10 cellular contexts compared by ENCODE assay signal in the genomic region with DNA sequence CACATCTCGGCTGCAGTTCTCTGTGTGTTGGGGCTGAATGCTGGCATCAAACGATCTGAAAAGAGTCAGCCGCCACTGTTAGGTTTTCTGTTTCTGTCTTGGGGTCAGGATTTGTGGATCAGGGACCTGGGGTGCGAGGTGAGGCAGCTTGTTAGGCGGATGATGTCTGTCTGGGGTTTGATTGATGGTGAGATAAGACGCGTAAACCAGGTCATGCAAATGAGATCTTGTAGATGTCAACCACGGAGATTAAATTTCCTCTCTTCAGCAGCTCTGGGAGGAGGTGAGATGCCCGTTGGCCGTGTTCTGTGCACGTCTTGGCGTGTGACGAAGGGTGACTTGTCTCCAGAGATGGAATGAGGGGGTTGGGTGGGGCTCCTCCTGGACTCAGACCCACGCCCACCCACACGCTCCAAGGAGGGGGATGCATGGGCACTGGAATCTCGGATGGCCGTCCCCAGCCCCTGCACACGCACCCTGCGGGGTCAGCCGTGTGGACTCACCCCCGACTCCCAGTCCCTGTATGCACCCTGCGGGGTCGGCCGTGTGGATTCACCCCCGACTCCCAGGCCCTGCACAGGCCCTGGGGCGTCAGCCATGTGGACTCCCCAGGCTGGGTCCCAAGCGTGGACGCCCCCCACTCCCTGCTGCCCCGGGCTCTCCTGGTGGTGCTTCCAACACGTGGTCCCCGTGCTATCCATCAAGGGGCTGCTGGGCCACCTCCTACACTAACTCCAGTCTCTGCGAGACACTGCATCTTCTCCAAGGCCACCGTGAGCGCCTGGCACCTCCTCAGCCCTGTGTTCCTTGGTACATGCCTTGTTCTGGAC. TPM values are rescaled to one million over a fixed set of nuclear protein-coding genes. Genes with fewer than 3 reads are reported as not detected.
DNase-seq lines count a peak whose midpoint lies in the region; ATAC-seq and TF ChIP-seq lines count a peak whose summit lies in the region.
"Had no signal": no experiment of that assay in that cellular context is flagged by ENCODE, and none has a peak within 500 bp of the region (broad histone marks: within the 10 kb centered on the region; RNA-seq: fewer than 3 reads in every experiment).

No MANE protein-coding gene starts in this region.

- no peak overlapping the region for H4K8ac ChIP-seq in neuronal stem cell (ENCODE audit: low read depth, low read length)

- peak overlapping the region; percentile 4 for H3K23ac ChIP-seq in neuronal stem cell (ENCODE audit: low read depth, low read length, poor library complexity)

- H3K27ac ChIP-seq in neuronal stem cell (replicated peaks; ENCODE audit: low read length): no peak overlapping the region

- no peak overlapping the region for H3K9ac ChIP-seq in neuronal stem cell (ENCODE audit: low read depth, low read length, poor library complexity)

- no peak overlapping the region for H2BK15ac ChIP-seq in neuronal stem cell (ENCODE audit: low read length)

- H3K4me1 ChIP-seq in neuronal stem cell (ENCODE audit: control insufficient read depth in 2 of 2, insufficient read depth in 1 of 2, low read depth in 1 of 2, low read length in 2 of 2): no peaks in the 10 kb centered on the region

- H3K9me3 Mint-ChIP-seq in stimulated activated naive CD8-positive, alpha-beta T cell treated with anti-CD3 and anti-CD28 coated beads, Interleukin-15, Interleukin-2, amounts not matched to agents 100 ng/mL and 50 ng/mL, for 24 hours: no peaks in the 10 kb centered on the region

- H3K36me3 ChIP-seq in neuronal stem cell (replicated peaks in 1 of 2; ENCODE audit: control insufficient read depth in 2 of 2, insufficient read depth in 2 of 2, low read length in 2 of 2): peaks cover 41 to 78% of the 10 kb centered on the region in 2 donors

- no peak overlapping the region for H2AFZ ChIP-seq in neuronal stem cell (ENCODE audit: low read length)

- H3K4ac ChIP-seq in neuronal stem cell (ENCODE audit: low read length): no peak overlapping the region

- no peak for TF ChIP-seq CTCF in omental fat pad (IDR thresholded peaks at IDR 0.05)

- no peak overlapping the region for H3K4me2 ChIP-seq in neuronal stem cell (ENCODE audit: insufficient read depth, low read length, poor library complexity, severe bottlenecking)

- H2AK5ac ChIP-seq in neuronal stem cell (ENCODE audit: low read depth, low read length): no peak overlapping the region

- H2BK120ac ChIP-seq in neuronal stem cell (ENCODE audit: low read depth, low read length): no peak overlapping the region

- no peak overlapping the region for H4K91ac ChIP-seq in neuronal stem cell (ENCODE audit: low read depth, low read length, poor library complexity)

- H3K27me3 ChIP-seq in neuronal stem cell (ENCODE audit: control insufficient read depth in 3 of 3, insufficient read depth in 3 of 3, low read depth in 1 of 3, low read length in 3 of 3): no peaks in the 10 kb centered on the region

- WGBS in neuronal stem cell (ENCODE audit: extremely low coverage in 2 of 2, insufficient read length in 2 of 2, insufficient replicate concordance in 1 of 2), 2 donors: no CpG with 5 or more reads among the region's 34 CpGs

- H3K27me3 Mint-ChIP-seq in stimulated activated naive CD8-positive, alpha-beta T cell treated with anti-CD3 and anti-CD28 coated beads, Interleukin-15, Interleukin-2, amounts not matched to agents 100 ng/mL and 50 ng/mL, for 24 hours: no peaks in the 10 kb centered on the region

- ATAC-seq in activated CD4-positive, CD25-positive, alpha-beta regulatory T cell treated with anti-CD3 and anti-CD28 coated beads, Interleukin-2, amount 50 U/mL, for 24 hours: peak; percentile 84 to 92
- ATAC-seq in omental fat pad (ENCODE audit: low FRiP score) (no peak), HG03439 (IDR thresholded peaks at IDR 0.05; ENCODE audit: unreplicated experiment) (no peak)
- ATAC-seq: HCT116 had no signal

- no peak overlapping the region for H3K4me3 ChIP-seq in neuronal stem cell (ENCODE audit: low read length in 2 of 2)

- peaks cover 7% of the 10 kb centered on the region for H3K79me1 ChIP-seq in neuronal stem cell (ENCODE audit: low read depth, low read length)

- H3K18ac ChIP-seq in neuronal stem cell (ENCODE audit: low read length): no peak overlapping the region

- H3K14ac ChIP-seq in neuronal stem cell (ENCODE audit: low read length): no peak overlapping the region

- peak overlapping the region; percentile 68 for H3K4me3 Mint-ChIP-seq in stimulated activated naive CD8-positive, alpha-beta T cell treated with anti-CD3 and anti-CD28 coated beads, Interleukin-15, Interleukin-2, amounts not matched to agents 100 ng/mL and 50 ng/mL, for 24 hours

- H3K9me3 ChIP-seq in neuronal stem cell (replicated peaks in 1 of 2; ENCODE audit: control insufficient read depth in 2 of 2, insufficient read depth in 1 of 2, low read depth in 1 of 2, low read length in 2 of 2): peaks cover 0 to 5% of the 10 kb centered on the region in 2 donors

- peak overlapping the region; percentile 94 for H3K27ac Mint-ChIP-seq in stimulated activated naive CD8-positive, alpha-beta T cell treated with anti-CD3 and anti-CD28 coated beads, Interleukin-15, Interleukin-2, amounts not matched to agents 100 ng/mL and 50 ng/mL, for 24 hours

- H2BK12ac ChIP-seq in neuronal stem cell (ENCODE audit: low read length): no peak overlapping the region

- peaks cover 45% of the 10 kb centered on the region for H3K4me1 Mint-ChIP-seq in stimulated activated naive CD8-positive, alpha-beta T cell treated with anti-CD3 and anti-CD28 coated beads, Interleukin-15, Interleukin-2, amounts not matched to agents 100 ng/mL and 50 ng/mL, for 24 hours (ENCODE audit: low read depth)

- DNase-seq in activated gamma-delta T cell treated with anti-CD3 and anti-CD28 coated beads, Interleukin-2, amount 50 U/mL, for 16 hours (ENCODE audit: low read depth): peak; percentile 54
- DNase-seq in neuronal stem cell (ENCODE audit: low spot score) (no peak), omental fat pad (ENCODE audit: low spot score) (no peak), NCI-H1048 (lab: John Stamatoyannopoulos, UW) (no peak)
- DNase-seq: amygdala; NK-92 treated with Interleukin-12 subunit alpha and Interleukin-12 subunit beta, amount 100 ng/mL, for 24 hours had no signal

- peaks cover 41% of the 10 kb centered on the region for H3K36me3 Mint-ChIP-seq in stimulated activated naive CD8-positive, alpha-beta T cell treated with anti-CD3 and anti-CD28 coated beads, Interleukin-15, Interleukin-2, amounts not matched to agents 100 ng/mL and 50 ng/mL, for 24 hours (ENCODE audit: low read depth)

- H2BK5ac ChIP-seq in neuronal stem cell (ENCODE audit: low read length): no peak overlapping the region

RNA-seq across cellular contexts. Expression of a gene that starts 16.0 kb away (rescaled TPM):
- polyA plus RNA-seq in neuronal stem cell (2013, experiment 1 of 2): 8.6 TPM
- polyA plus RNA-seq in neuronal stem cell (2013, experiment 2 of 2): 8.7 TPM
- total RNA-seq in omental fat pad: 10 to 100 TPM; 10.2 to 28.2 (median 13.0) TPM

RNA-seq across cellular contexts. Expression of a gene that starts 41.3 kb away (rescaled TPM):
- 38.4 TPM for polyA plus RNA-seq in neuronal stem cell (2013, experiment 1 of 2)
- polyA plus RNA-seq in neuronal stem cell (2013, experiment 2 of 2): 37.0 TPM
- 10 to 100 TPM; 38.8 to 71.2 (median 51.8) TPM for total RNA-seq in omental fat pad

Comparison
In these comparisons a context has a peak if more than half of its experiments do, and no peak if none do; other contexts are left out.
1. ATAC-seq: peak in activated CD4-positive, CD25-positive, alpha-beta regulatory T cell treated with anti-CD3 and anti-CD28 coated beads, Interleukin-2, amount 50 U/mL, for 24 hours (2 of 2); none in omental fat pad (single experiment) and HG03439 (single experiment).